ENCODE assay signal across 8 cellular contexts in genomic region chr12:26939953-26940352, GRCh38. TPM values are rescaled to one million over a fixed set of nuclear protein-coding genes. Genes with fewer than 3 reads are reported as not detected.
DNase-seq lines count a peak whose midpoint lies in the region; ATAC-seq and TF ChIP-seq lines count a peak whose summit lies in the region.

No MANE protein-coding gene starts in this region.

- CTCF ChIA-PET in CD4-positive, alpha-beta memory T cell (lab: Charles Lee; ENCODE audit: partially characterized antibody): interaction anchor here (1.1 kb wide), 1 partner anchor 75 kb away, joined by 3 read pairs; no protein-coding TSS in a partner anchor

- peak overlapping the region; percentile 87 for H3K4me2 ChIP-seq in Loucy (ENCODE audit: low read depth, low read length, poor library complexity, severe bottlenecking)

- no peak for DNase-seq in CD4-positive, alpha-beta memory T cell
- DNase-seq in cardiac fibroblast (ENCODE audit: low read depth in 2 of 2) (no peak), COR-L47 (lab: John Stamatoyannopoulos, UW) (no peak), NCI-H1436 treated with DMSO at 0.1 percent for 48 hours (lab: John Stamatoyannopoulos, UW) (no peak)

- intact Hi-C loops in CD4-positive, alpha-beta memory T cell (cut with micrococcal nuclease): loop anchor here (2.0 to 10.0 kb wide), 2 partner anchors 771 to 1255 kb away; partner anchors contain the start of genes CCDC91 and MRPS35

- no peak for ATAC-seq in GM19351 (IDR thresholded peaks at IDR 0.05; ENCODE audit: unreplicated experiment)
- no peak for ATAC-seq in HG03039 (IDR thresholded peaks at IDR 0.05; ENCODE audit: unreplicated experiment)

- H3K27me3 Mint-ChIP-seq in CD4-positive, alpha-beta memory T cell: no peaks in the 10 kb centered on the region

- no peak for TF ChIP-seq CTCF in Loucy (conservative IDR thresholded peaks at IDR 0.05; ENCODE audit: low read length)
- no peak for TF ChIP-seq CTCF in cardiac fibroblast (IDR thresholded peaks at IDR 0.05; ENCODE audit: low read depth, low read length)

- H4K20me1 ChIP-seq in Loucy (ENCODE audit: insufficient read depth, low read length, poor library complexity, severe bottlenecking): peaks cover 69% of the 10 kb centered on the region

- H2AFZ ChIP-seq in Loucy (ENCODE audit: low read length) (no peak overlapping the region), neuron (ENCODE audit: low read depth, low read length) (no peak overlapping the region)

- peak overlapping the region; percentile 82 to 92 for H3K4me3 ChIP-seq in CD4-positive, alpha-beta memory T cell (ENCODE audit: low read length in 2 of 2)
- H3K4me3 ChIP-seq in Loucy (ENCODE audit: low read length, poor library complexity, severe bottlenecking) (peak overlapping the region; percentile 83), cardiac fibroblast (replicated peaks in 1 of 2; ENCODE audit: low read depth in 2 of 2, low read length in 2 of 2) (peak overlapping the region; percentile 96 to 99), neuron (ENCODE audit: low read length) (peak overlapping the region; percentile 87)

- H3K36me3 ChIP-seq in CD4-positive, alpha-beta memory T cell (ENCODE audit: insufficient read depth, low read length): no peaks in the 10 kb centered on the region
- H3K36me3 ChIP-seq in Loucy (ENCODE audit: insufficient read depth, low read length) (no peaks in the 10 kb centered on the region), neuron (ENCODE audit: insufficient read depth, low read length) (no peaks in the 10 kb centered on the region)

- H3K9me3 Mint-ChIP-seq in CD4-positive, alpha-beta memory T cell: no peaks in the 10 kb centered on the region

- peak overlapping the region; percentile 91 to 99 (median 98) for H3K4me3 Mint-ChIP-seq in CD4-positive, alpha-beta memory T cell

- peaks cover 7 to 30% of the 10 kb centered on the region in 2 donors for H3K36me3 Mint-ChIP-seq in CD4-positive, alpha-beta memory T cell

- no peaks in the 10 kb centered on the region for H3K27me3 ChIP-seq in CD4-positive, alpha-beta memory T cell (ENCODE audit: insufficient read depth, low read length)
- H3K27me3 ChIP-seq in Loucy (ENCODE audit: insufficient read depth, low read length, poor library complexity, severe bottlenecking) (no peaks in the 10 kb centered on the region), neuron (ENCODE audit: insufficient read depth, low read length) (no peaks in the 10 kb centered on the region)

- peak overlapping the region; percentile 91 for H3K9ac ChIP-seq in Loucy (ENCODE audit: low read depth, low read length, poor library complexity, severe bottlenecking)

- no peaks in the 10 kb centered on the region for H3K9me3 ChIP-seq in CD4-positive, alpha-beta memory T cell (ENCODE audit: control insufficient read depth in 1 of 2, low read length in 2 of 2)
- no peaks in the 10 kb centered on the region for H3K9me3 ChIP-seq in Loucy (ENCODE audit: insufficient read depth, low read depth, low read length)
- H3K9me3 ChIP-seq in neuron (ENCODE audit: low read length): no peaks in the 10 kb centered on the region

- peaks cover 46 to 81% (median 54%) of the 10 kb centered on the region in 4 donors for H3K4me1 Mint-ChIP-seq in CD4-positive, alpha-beta memory T cell

- H3K27ac ChIP-seq in CD4-positive, alpha-beta memory T cell (ENCODE audit: low read depth, low read length): peak overlapping the region; percentile 89

- H3F3A ChIP-seq in Loucy (ENCODE audit: low read depth): peaks cover 6% of the 10 kb centered on the region; the same call in 1 of the 2 replicates

- H3K9me2 ChIP-seq in Loucy (replicated peaks; ENCODE audit: low read depth, low read length): no peaks in the 10 kb centered on the region

- H3K79me2 ChIP-seq in Loucy (ENCODE audit: insufficient read depth, low read length): peaks cover 95% of the 10 kb centered on the region

- H3K27ac Mint-ChIP-seq in CD4-positive, alpha-beta memory T cell: peak overlapping the region; percentile 57 to 99 (median 94)

- POLR2A ChIA-PET in CD4-positive, alpha-beta memory T cell (lab: Charles Lee; ENCODE audit: partially characterized antibody): interaction anchor here (1.0 to 3.5 kb wide), 3 partner anchors 74 to 107 kb away, joined by 3 to 28 read pairs (median 27); partner anchors contain the start of genes ITPR2, MED21 and TM7SF3

- H3K4me1 ChIP-seq in CD4-positive, alpha-beta memory T cell (ENCODE audit: insufficient read depth, low read length): peaks cover 71% of the 10 kb centered on the region
- peaks cover 71% of the 10 kb centered on the region for H3K4me1 ChIP-seq in Loucy (ENCODE audit: insufficient read depth, low read length, poor library complexity, severe bottlenecking)
- H3K4me1 ChIP-seq in neuron (ENCODE audit: insufficient read depth, low read length): peaks cover 36% of the 10 kb centered on the region

RNA-seq across cellular contexts. Expression of gene FGFR1OP2, which starts 1.7 kb away (rescaled TPM):
- 10 to 100 TPM; 92.2 to 94.2 TPM for total RNA-seq in CD4-positive, alpha-beta memory T cell
- polyA plus RNA-seq in CD4-positive, alpha-beta memory T cell: 100 to 1,000 TPM; 106 to 111 TPM

RNA-seq across cellular contexts. Expression of gene INTS13, which starts 2.2 kb away (rescaled TPM):
- total RNA-seq in CD4-positive, alpha-beta memory T cell: 10 to 100 TPM; 25.6 to 28.7 TPM
- polyA plus RNA-seq in CD4-positive, alpha-beta memory T cell: 10 to 100 TPM; 20.6 to 23.7 TPM
